ENCODE assay signal across 1 cellular context in the genomic region with DNA sequence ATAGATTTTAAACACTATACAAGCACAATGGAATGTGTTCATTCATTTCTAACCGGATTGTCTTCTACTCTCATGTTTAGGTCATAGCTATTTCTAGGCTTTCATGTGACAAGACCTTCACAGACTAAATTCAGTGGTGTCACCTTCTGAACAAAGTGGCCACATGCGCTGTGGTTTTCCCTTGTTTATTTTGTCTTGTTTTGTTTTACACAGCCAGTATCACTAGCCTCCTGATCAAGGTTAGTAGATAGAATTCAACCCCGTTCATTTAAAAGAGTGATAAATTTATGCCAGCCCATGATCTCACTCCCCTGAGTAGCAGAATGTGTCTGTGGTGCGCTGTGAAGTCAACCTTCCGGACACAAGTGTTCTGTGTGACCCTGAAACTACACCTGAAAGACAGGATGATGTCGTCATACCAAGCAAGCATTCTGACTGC.
TF ChIP-seq lines count a peak whose summit lies in the region.

No MANE protein-coding gene starts in this region.

TF ChIP-seq in GM23338, 12 proteins besides CTCF, POLR2A, EP300 and RAD21 (continued from another document):
- TF ChIP-seq, protein P1, sequence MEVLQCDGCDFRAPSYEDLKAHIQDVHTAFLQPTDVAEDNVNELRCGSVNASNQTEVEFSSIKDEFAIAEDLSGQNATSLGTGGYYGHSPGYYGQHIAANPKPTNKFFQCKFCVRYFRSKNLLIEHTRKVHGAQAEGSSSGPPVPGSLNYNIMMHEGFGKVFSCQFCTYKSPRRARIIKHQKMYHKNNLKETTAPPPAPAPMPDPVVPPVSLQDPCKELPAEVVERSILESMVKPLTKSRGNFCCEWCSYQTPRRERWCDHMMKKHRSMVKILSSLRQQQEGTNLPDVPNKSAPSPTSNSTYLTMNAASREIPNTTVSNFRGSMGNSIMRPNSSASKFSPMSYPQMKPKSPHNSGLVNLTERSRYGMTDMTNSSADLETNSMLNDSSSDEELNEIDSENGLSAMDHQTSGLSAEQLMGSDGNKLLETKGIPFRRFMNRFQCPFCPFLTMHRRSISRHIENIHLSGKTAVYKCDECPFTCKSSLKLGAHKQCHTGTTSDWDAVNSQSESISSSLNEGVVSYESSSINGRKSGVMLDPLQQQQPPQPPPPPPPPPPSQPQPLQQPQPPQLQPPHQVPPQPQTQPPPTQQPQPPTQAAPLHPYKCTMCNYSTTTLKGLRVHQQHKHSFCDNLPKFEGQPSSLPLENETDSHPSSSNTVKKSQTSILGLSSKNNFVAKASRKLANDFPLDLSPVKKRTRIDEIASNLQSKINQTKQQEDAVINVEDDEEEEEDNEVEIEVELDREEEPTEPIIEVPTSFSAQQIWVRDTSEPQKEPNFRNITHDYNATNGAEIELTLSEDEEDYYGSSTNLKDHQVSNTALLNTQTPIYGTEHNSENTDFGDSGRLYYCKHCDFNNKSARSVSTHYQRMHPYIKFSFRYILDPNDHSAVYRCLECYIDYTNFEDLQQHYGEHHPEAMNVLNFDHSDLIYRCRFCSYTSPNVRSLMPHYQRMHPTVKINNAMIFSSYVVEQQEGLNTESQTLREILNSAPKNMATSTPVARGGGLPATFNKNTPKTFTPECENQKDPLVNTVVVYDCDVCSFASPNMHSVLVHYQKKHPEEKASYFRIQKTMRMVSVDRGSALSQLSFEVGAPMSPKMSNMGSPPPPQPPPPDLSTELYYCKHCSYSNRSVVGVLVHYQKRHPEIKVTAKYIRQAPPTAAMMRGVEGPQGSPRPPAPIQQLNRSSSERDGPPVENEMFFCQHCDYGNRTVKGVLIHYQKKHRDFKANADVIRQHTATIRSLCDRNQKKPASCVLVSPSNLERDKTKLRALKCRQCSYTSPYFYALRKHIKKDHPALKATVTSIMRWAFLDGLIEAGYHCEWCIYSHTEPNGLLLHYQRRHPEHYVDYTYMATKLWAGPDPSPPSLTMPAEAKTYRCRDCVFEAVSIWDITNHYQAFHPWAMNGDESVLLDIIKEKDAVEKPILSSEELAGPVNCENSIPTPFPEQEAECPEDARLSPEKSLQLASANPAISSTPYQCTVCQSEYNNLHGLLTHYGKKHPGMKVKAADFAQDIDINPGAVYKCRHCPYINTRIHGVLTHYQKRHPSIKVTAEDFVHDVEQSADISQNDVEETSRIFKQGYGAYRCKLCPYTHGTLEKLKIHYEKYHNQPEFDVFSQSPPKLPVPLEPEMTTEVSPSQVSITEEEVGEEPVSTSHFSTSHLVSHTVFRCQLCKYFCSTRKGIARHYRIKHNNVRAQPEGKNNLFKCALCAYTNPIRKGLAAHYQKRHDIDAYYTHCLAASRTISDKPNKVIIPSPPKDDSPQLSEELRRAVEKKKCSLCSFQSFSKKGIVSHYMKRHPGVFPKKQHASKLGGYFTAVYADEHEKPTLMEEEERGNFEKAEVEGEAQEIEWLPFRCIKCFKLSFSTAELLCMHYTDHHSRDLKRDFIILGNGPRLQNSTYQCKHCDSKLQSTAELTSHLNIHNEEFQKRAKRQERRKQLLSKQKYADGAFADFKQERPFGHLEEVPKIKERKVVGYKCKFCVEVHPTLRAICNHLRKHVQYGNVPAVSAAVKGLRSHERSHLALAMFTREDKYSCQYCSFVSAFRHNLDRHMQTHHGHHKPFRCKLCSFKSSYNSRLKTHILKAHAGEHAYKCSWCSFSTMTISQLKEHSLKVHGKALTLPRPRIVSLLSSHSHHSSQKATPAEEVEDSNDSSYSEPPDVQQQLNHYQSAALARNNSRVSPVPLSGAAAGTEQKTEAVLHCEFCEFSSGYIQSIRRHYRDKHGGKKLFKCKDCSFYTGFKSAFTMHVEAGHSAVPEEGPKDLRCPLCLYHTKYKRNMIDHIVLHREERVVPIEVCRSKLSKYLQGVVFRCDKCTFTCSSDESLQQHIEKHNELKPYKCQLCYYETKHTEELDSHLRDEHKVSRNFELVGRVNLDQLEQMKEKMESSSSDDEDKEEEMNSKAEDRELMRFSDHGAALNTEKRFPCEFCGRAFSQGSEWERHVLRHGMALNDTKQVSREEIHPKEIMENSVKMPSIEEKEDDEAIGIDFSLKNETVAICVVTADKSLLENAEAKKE (CRISPR knock-in tag; IDR thresholded peaks at IDR 0.05): no peak
- TF ChIP-seq EZH2phosphoT487 (IDR thresholded peaks at IDR 0.05; ENCODE audit: unreplicated experiment): no peak
- TF ChIP-seq, protein P2, sequence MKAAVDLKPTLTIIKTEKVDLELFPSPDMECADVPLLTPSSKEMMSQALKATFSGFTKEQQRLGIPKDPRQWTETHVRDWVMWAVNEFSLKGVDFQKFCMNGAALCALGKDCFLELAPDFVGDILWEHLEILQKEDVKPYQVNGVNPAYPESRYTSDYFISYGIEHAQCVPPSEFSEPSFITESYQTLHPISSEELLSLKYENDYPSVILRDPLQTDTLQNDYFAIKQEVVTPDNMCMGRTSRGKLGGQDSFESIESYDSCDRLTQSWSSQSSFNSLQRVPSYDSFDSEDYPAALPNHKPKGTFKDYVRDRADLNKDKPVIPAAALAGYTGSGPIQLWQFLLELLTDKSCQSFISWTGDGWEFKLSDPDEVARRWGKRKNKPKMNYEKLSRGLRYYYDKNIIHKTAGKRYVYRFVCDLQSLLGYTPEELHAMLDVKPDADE (IDR thresholded peaks at IDR 0.05): no peak
- TF ChIP-seq, protein P3, sequence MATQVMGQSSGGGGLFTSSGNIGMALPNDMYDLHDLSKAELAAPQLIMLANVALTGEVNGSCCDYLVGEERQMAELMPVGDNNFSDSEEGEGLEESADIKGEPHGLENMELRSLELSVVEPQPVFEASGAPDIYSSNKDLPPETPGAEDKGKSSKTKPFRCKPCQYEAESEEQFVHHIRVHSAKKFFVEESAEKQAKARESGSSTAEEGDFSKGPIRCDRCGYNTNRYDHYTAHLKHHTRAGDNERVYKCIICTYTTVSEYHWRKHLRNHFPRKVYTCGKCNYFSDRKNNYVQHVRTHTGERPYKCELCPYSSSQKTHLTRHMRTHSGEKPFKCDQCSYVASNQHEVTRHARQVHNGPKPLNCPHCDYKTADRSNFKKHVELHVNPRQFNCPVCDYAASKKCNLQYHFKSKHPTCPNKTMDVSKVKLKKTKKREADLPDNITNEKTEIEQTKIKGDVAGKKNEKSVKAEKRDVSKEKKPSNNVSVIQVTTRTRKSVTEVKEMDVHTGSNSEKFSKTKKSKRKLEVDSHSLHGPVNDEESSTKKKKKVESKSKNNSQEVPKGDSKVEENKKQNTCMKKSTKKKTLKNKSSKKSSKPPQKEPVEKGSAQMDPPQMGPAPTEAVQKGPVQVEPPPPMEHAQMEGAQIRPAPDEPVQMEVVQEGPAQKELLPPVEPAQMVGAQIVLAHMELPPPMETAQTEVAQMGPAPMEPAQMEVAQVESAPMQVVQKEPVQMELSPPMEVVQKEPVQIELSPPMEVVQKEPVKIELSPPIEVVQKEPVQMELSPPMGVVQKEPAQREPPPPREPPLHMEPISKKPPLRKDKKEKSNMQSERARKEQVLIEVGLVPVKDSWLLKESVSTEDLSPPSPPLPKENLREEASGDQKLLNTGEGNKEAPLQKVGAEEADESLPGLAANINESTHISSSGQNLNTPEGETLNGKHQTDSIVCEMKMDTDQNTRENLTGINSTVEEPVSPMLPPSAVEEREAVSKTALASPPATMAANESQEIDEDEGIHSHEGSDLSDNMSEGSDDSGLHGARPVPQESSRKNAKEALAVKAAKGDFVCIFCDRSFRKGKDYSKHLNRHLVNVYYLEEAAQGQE (IDR thresholded peaks at IDR 0.05; ENCODE audit: unreplicated experiment): no peak
- no peak for TF ChIP-seq ZNF331 (CRISPR knock-in tag; IDR thresholded peaks at IDR 0.05; ENCODE audit: low read depth)
TF ChIP-seq in GM23338: peak in this region for 0.
